ENCODE assay signal across 1 cellular context in the genomic region with DNA sequence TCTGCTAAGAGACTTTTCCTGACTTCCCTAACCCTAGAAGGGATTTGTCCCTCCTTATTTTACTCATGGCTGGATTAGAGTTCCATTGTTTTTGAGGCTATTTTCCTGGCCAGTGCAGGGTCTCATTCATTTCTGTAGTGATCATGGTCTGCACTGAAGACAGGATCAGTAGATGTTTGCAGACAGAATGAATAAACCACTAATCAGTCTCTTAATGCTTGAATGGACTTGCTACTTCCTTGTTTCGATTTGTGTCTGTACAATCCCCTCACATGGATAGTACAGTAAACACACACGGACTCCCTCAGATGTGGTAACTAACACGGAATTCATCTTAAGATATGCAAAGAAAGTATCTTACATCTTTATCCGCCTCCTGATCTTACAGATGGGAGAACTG.
TF ChIP-seq lines count a peak whose summit lies in the region.

No MANE protein-coding gene starts in this region.

TF ChIP-seq in SK-N-SH, 30 proteins besides CTCF, POLR2A, EP300 and RAD21 (continued from another document):
- TF ChIP-seq GATA2 (CRISPR knock-in tag; IDR thresholded peaks at IDR 0.05): no peak
- TF ChIP-seq, protein P1, sequence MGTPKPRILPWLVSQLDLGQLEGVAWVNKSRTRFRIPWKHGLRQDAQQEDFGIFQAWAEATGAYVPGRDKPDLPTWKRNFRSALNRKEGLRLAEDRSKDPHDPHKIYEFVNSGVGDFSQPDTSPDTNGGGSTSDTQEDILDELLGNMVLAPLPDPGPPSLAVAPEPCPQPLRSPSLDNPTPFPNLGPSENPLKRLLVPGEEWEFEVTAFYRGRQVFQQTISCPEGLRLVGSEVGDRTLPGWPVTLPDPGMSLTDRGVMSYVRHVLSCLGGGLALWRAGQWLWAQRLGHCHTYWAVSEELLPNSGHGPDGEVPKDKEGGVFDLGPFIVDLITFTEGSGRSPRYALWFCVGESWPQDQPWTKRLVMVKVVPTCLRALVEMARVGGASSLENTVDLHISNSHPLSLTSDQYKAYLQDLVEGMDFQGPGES (IDR thresholded peaks at IDR 0.05; ENCODE audit: low read depth, low read length): no peak
- TF ChIP-seq, protein P2, sequence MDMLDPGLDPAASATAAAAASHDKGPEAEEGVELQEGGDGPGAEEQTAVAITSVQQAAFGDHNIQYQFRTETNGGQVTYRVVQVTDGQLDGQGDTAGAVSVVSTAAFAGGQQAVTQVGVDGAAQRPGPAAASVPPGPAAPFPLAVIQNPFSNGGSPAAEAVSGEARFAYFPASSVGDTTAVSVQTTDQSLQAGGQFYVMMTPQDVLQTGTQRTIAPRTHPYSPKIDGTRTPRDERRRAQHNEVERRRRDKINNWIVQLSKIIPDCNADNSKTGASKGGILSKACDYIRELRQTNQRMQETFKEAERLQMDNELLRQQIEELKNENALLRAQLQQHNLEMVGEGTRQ (IDR thresholded peaks at IDR 0.05; ENCODE audit: borderline replicate concordance, low read depth, low read length): no peak
TF ChIP-seq in SK-N-SH: peak in this region for 0.
